Comparison of ENCODE assay signal across 7 cellular contexts in the genomic region with DNA sequence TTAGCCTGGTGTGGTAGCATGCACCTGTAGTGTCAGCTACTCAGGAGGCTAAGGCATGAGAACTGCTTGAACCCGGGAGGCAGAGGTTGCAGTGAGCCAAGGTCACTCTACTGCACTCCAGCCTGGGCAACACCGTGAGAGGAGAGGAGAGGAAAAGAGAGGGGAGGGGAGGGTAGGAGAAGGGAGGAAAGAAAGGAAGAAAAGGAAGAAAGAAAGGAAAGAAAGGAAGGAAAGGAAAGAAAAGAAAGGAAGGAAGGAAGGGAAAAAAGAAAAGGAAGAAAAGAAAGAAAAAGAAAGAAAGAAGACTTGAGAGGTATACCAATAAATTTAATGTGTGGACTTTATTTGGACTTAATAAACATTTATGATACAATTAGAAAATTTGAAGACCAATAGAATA.
"Had no signal": no experiment of that assay in that cellular context is flagged by ENCODE, and none has a peak within 500 bp of the region (broad histone marks: within the 10 kb centered on the region; RNA-seq: fewer than 3 reads in every experiment).

No MANE protein-coding gene starts in this region.

- H2AFZ ChIP-seq: GM23248 had no signal

- H3K4me3 Mint-ChIP-seq: H9, HFFc6 had no signal

- H3K9ac ChIP-seq: GM23248 had no signal

- H3K9me3 Mint-ChIP-seq: H9, HFFc6 had no signal

- H3K27ac Mint-ChIP-seq: HFFc6 had no signal

- DNase-seq: GM23248, H9, HCEC 1CT, HFFc6, IMR-90, KBM-7 had no signal

- H3K4me3 ChIP-seq: GM23248 had no signal

- H3K27ac ChIP-seq: GM23248, HL-60 had no signal
